3 cellular contexts compared by ENCODE assay signal in genomic region chr12:44488180-44488579, GRCh38.
"Had no signal": no experiment of that assay in that cellular context is flagged by ENCODE, and none has a peak within 500 bp of the region (broad histone marks: within the 10 kb centered on the region; RNA-seq: fewer than 3 reads in every experiment).

No MANE protein-coding gene starts in this region.

- H3K4me3 ChIP-seq: GM12878 had no signal

- ATAC-seq: GM12878 had no signal

- DNase-seq: GDM1, GF-D8 had no signal
